14 cellular contexts compared by ENCODE assay signal in the genomic region with DNA sequence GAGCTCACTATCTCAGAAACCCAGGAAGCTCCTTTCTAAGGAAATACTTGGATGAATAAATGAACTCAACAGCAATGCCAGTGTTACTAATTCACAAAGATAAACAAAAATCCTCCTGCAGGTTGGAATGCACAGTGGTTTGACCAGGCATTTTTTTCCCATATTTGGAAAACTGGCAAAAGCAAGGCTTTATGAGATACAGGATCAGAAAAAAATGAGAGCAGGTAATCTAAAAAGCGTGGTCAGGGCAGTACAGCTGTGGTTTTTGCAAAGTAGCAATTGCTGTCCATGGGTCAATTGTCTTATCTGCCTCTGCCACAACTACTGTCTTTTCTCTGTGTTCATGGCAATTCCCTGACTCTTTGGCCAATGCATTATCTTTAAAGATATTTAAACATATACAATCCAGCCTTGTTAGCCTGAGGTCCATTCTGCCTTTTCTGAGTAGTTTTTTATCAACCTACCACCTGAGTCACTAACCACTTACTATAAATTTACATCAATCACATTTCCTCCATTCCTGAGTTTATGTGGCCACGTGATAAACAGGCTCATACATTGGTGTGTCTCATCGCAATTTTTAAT.
DNase-seq lines count a peak whose midpoint lies in the region; ATAC-seq lines count a peak whose summit lies in the region.
"Had no signal": no experiment of that assay in that cellular context is flagged by ENCODE, and none has a peak within 500 bp of the region (broad histone marks: within the 10 kb centered on the region; RNA-seq: fewer than 3 reads in every experiment).

No MANE protein-coding gene starts in this region.

- H3K18ac ChIP-seq in trophoblast cell (ENCODE audit: low read length), result no peak overlapping the region

- no peak overlapping the region for H2BK120ac ChIP-seq in trophoblast cell (ENCODE audit: insufficient read depth, low read length, poor library complexity)

- no peak overlapping the region for H3K23ac ChIP-seq in trophoblast cell (ENCODE audit: low read length)

- no peak overlapping the region for H4K91ac ChIP-seq in trophoblast cell (ENCODE audit: low read depth, low read length)

- no peak overlapping the region for H3K4me3 ChIP-seq in trophoblast cell (ENCODE audit: low read depth, low read length)
- no peak overlapping the region for H3K4me3 ChIP-seq in H7 (ENCODE audit: insufficient read depth, low read depth, low read length)

- no CpG with 5 or more reads among the region's 3 CpGs for WGBS in trophoblast cell (ENCODE audit: extremely low coverage, insufficient coverage, insufficient read length)

- DNase-seq in EH (ENCODE audit: low read depth) (peak; percentile 79), OCI-M1 (lab: John Stamatoyannopoulos, UW) (peak; percentile 53), epithelial cell of prostate (ENCODE audit: low read depth, low spot score) (peak; percentile 31), trophoblast cell (peak; percentile 4 to 36), H7 (no peak), islet precursor cell (no peak), sciatic nerve (ENCODE audit: low spot score) (no peak)
- no peak for DNase-seq in activated naive CD4-positive, alpha-beta T cell treated with Interleukin-2 at 50 U/mL for 16 hours
- DNase-seq: activated CD4-positive, alpha-beta T cell treated with anti-CD3 and anti-CD28 coated beads for 48 hours; activated T-cell treated with anti-CD3 and anti-CD28 coated beads, Interleukin-2, amount 50 U/mL, for 72 hours; aorta; CD4-positive, alpha-beta memory T cell; stimulated activated CD4-positive, alpha-beta T cell treated with anti-CD3 and anti-CD28 coated beads, Interleukin-4, amount 100 ng/mL, for 4 hours; stimulated activated naive CD4-positive, alpha-beta T cell treated with Interleukin-2 at 50 U/mL for 16 hours had no signal

- H2AFZ ChIP-seq in trophoblast cell (ENCODE audit: insufficient read depth, low read length, poor library complexity), result no peak overlapping the region

- no peak overlapping the region for H2BK5ac ChIP-seq in trophoblast cell (ENCODE audit: low read depth, low read length, poor library complexity)

- no peaks in the 10 kb centered on the region for H3K9me3 ChIP-seq in trophoblast cell (ENCODE audit: insufficient read depth, low read depth, low read length)

- no peak overlapping the region for H3K14ac ChIP-seq in trophoblast cell (ENCODE audit: low read length)

- H3K4ac ChIP-seq in trophoblast cell (ENCODE audit: low read depth, low read length), result no peak overlapping the region

- peaks cover 1% of the 10 kb centered on the region for H3K79me1 ChIP-seq in trophoblast cell (ENCODE audit: low read length)

- H3K79me2 ChIP-seq in trophoblast cell (ENCODE audit: control insufficient read depth, insufficient read depth, low read length, poor library complexity), result no peaks in the 10 kb centered on the region

- no peak overlapping the region for H2BK12ac ChIP-seq in trophoblast cell (ENCODE audit: low read length)

- H4K12ac ChIP-seq in trophoblast cell (ENCODE audit: low read depth, low read length), result no peak overlapping the region

- no peak for ATAC-seq in sciatic nerve
- ATAC-seq: activated T-cell treated with anti-CD3 and anti-CD28 coated beads, Interleukin-2, amount 50 U/mL, for 72 hours had no signal

- no peak overlapping the region for H3K9ac ChIP-seq in trophoblast cell (ENCODE audit: low read length)

- intact Hi-C loops in sciatic nerve (cut with DNase I), result no loop called here

- H3K36me3 ChIP-seq in trophoblast cell (ENCODE audit: control insufficient read depth in 1 of 2, insufficient read depth in 2 of 2, low read length in 2 of 2), result no peaks in the 10 kb centered on the region
- H3K36me3 ChIP-seq in H7 (replicated peaks; ENCODE audit: control insufficient read depth, insufficient read depth, low read length), result no peaks in the 10 kb centered on the region

- H3K27me3 ChIP-seq in trophoblast cell (ENCODE audit: insufficient read depth, low read length), result no peaks in the 10 kb centered on the region
- no peaks in the 10 kb centered on the region for H3K27me3 ChIP-seq in H7 (ENCODE audit: control insufficient read depth, insufficient read depth, low read length)

- no peak overlapping the region for H3K4me2 ChIP-seq in trophoblast cell (ENCODE audit: low read length)

- H3K27ac ChIP-seq in epithelial cell of prostate (peak overlapping the region; percentile 59), trophoblast cell (ENCODE audit: low read depth, low read length) (no peak overlapping the region)

- H3K4me1 ChIP-seq in trophoblast cell (ENCODE audit: control insufficient read depth in 1 of 2, insufficient read depth in 2 of 2, low read length in 2 of 2), result no peaks in the 10 kb centered on the region

- no peak overlapping the region for H4K8ac ChIP-seq in trophoblast cell (ENCODE audit: low read depth, low read length)

- H2AK5ac ChIP-seq in trophoblast cell (ENCODE audit: low read length), result no peak overlapping the region

Comparison
In these comparisons a context has a peak if more than half of its experiments do, and no peak if none do; other contexts are left out.
1. DNase-seq: peak in EH (single experiment), OCI-M1 (single experiment), epithelial cell of prostate (single experiment) and trophoblast cell (2 of 2); none in activated naive CD4-positive, alpha-beta T cell treated with Interleukin-2 at 50 U/mL for 16 hours (single experiment), H7 (single experiment), islet precursor cell (single experiment) and sciatic nerve (single experiment).